In genomic region chr9:98086461-98086860, GRCh38 we compare ENCODE assay signal across 16 cellular contexts. TPM values are rescaled to one million over a fixed set of nuclear protein-coding genes. Genes with fewer than 3 reads are reported as not detected.
DNase-seq lines count a peak whose midpoint lies in the region; ATAC-seq and TF ChIP-seq lines count a peak whose summit lies in the region.
"Had no signal": no experiment of that assay in that cellular context is flagged by ENCODE, and none has a peak within 500 bp of the region (broad histone marks: within the 10 kb centered on the region; RNA-seq: fewer than 3 reads in every experiment).

No MANE protein-coding gene starts in this region.

- no peak overlapping the region for H3K56ac ChIP-seq in mesendoderm (ENCODE audit: low read length)

- H2AK5ac ChIP-seq in mesendoderm (ENCODE audit: low read length): no peak overlapping the region

- H3F3A ChIP-seq in smooth muscle cell (ENCODE audit: low read depth): peaks cover 9% of the 10 kb centered on the region

- no peak overlapping the region for H2AFZ ChIP-seq in smooth muscle cell (ENCODE audit: low read depth)

- H2BK5ac ChIP-seq in mesendoderm (ENCODE audit: low read length): no peak overlapping the region

- no peak for TF ChIP-seq CTCF in smooth muscle cell (IDR thresholded peaks at IDR 0.05; ENCODE audit: borderline replicate concordance, insufficient read depth, poor library complexity, severe bottlenecking)

- H3K18ac ChIP-seq in mesendoderm (ENCODE audit: low read length): no peak overlapping the region

- H3K4me3 Mint-ChIP-seq in CD8-positive, alpha-beta memory T cell: peak overlapping the region in 1 of 7 donors; percentile 72
- H3K4me3 Mint-ChIP-seq in activated CD8-positive, alpha-beta T cell treated with anti-CD3 and anti-CD28 coated beads, Interleukin-2, amount 10 ng/mL, durations not matched to agents 7 days and 5 days: no peak overlapping the region
- H3K4me3 Mint-ChIP-seq: mesothelial cell of epicardium had no signal

- H3K79me2 ChIP-seq in mesendoderm (ENCODE audit: control insufficient read depth, insufficient read depth, low read length) (no peaks in the 10 kb centered on the region), smooth muscle cell (ENCODE audit: low read depth) (no peaks in the 10 kb centered on the region)

- H2BK120ac ChIP-seq in mesendoderm (ENCODE audit: low read depth, low read length): no peak overlapping the region

- H3K23ac ChIP-seq in mesendoderm (ENCODE audit: low read length): no peak overlapping the region

- H3K4me3 ChIP-seq in BLaER1 treated with 17β-estradiol and CSF1 and Interleukin-3, amounts not matched to agents 10 nM and 100 nM: no peak overlapping the region
- H3K4me3 ChIP-seq in CD8-positive, alpha-beta memory T cell (ENCODE audit: low read length): no peak overlapping the region
- H3K4me3 ChIP-seq in mesendoderm (ENCODE audit: low read length) (no peak overlapping the region), smooth muscle cell (no peak overlapping the region), HAP-1 (no peak overlapping the region), MG63 (no peak overlapping the region)
- H3K4me3 ChIP-seq: pancreas, SJSA1 had no signal

- no CpG with 5 or more reads among the region's 4 CpGs for WGBS in mesendoderm (ENCODE audit: extremely low coverage, insufficient coverage, low lambda C conversion rate)
- 81% methylated on average over 4 of the region's 4 CpGs for WGBS in smooth muscle cell (ENCODE audit: low lambda C conversion rate)

- peaks cover 15 to 28% (median 21%) of the 10 kb centered on the region in 10 experiments for H3K4me1 ChIP-seq in BLaER1 treated with 17β-estradiol and CSF1 and Interleukin-3, amounts not matched to agents 10 nM and 100 nM
- H3K4me1 ChIP-seq in CD8-positive, alpha-beta memory T cell (ENCODE audit: insufficient read depth, low read length): peaks cover 15% of the 10 kb centered on the region
- H3K4me1 ChIP-seq in mesendoderm (ENCODE audit: control insufficient read depth, low read depth, low read length) (no peaks in the 10 kb centered on the region), smooth muscle cell (ENCODE audit: low read depth) (peaks cover under 1% of the 10 kb centered on the region), HAP-1 (peaks cover 7% of the 10 kb centered on the region; the same call in 1 of the 2 replicates)
- H3K4me1 ChIP-seq: pancreas, SJSA1 had no signal

- in situ Hi-C loops in HAP-1 (cut with MboI; ENCODE audit: low sequenced_read_pairs): no loop called here

- H3K4me2 ChIP-seq in BLaER1 treated with 17β-estradiol and CSF1 and Interleukin-3, amounts not matched to agents 10 nM and 100 nM: peak overlapping the region in 8 of 11 experiments; percentile 4 to 66 (median 46); a peak in 12 of 22 replicates
- H3K4me2 ChIP-seq in mesendoderm (ENCODE audit: low read length): no peak overlapping the region
- no peak overlapping the region for H3K4me2 ChIP-seq in smooth muscle cell

- no peaks in the 10 kb centered on the region for H3K79me1 ChIP-seq in mesendoderm (ENCODE audit: low read length)

- no peak overlapping the region for H2BK15ac ChIP-seq in mesendoderm (replicated peaks; ENCODE audit: low read depth)

- peak overlapping the region; percentile 29 for H4K8ac ChIP-seq in mesendoderm (ENCODE audit: low read depth, low read length)

- CTCF ChIA-PET in CD8-positive, alpha-beta memory T cell (lab: Charles Lee): interaction anchor here (1.1 kb wide), 1 partner anchor 12 kb away, joined by 3 read pairs; no protein-coding TSS in a partner anchor
- CTCF ChIA-PET in activated CD8-positive, alpha-beta T cell treated with anti-CD3 and anti-CD28 coated beads, Interleukin-2, amount 10 ng/mL, durations not matched to agents 7 days and 5 days (lab: Charles Lee): interaction anchor here (1.1 kb wide), 1 partner anchor 13 kb away, joined by 3 read pairs; no protein-coding TSS in a partner anchor

- no peaks in the 10 kb centered on the region for H3K27me3 Mint-ChIP-seq in CD8-positive, alpha-beta memory T cell
- H3K27me3 Mint-ChIP-seq in activated CD8-positive, alpha-beta T cell treated with anti-CD3 and anti-CD28 coated beads, Interleukin-2, amount 10 ng/mL, durations not matched to agents 7 days and 5 days (ENCODE audit: low read depth): no peaks in the 10 kb centered on the region

- H4K5ac ChIP-seq in mesendoderm (ENCODE audit: low read length): no peak overlapping the region

- H3K4ac ChIP-seq in mesendoderm (ENCODE audit: low read depth, low read length): no peak overlapping the region

- ATAC-seq in activated CD8-positive, alpha-beta T cell treated with anti-CD3 and anti-CD28 coated beads, Interleukin-2, amount 10 ng/mL, durations not matched to agents 7 days and 5 days: no peak

- no peaks in the 10 kb centered on the region for H3K27me3 ChIP-seq in BLaER1 treated with 17β-estradiol and CSF1 and Interleukin-3, amounts not matched to agents 10 nM and 100 nM
- H3K27me3 ChIP-seq in CD8-positive, alpha-beta memory T cell (ENCODE audit: insufficient read depth, low read length, poor library complexity, severe bottlenecking): no peaks in the 10 kb centered on the region
- no peaks in the 10 kb centered on the region for H3K27me3 ChIP-seq in mesendoderm (ENCODE audit: insufficient read depth, low read length, poor library complexity)
- H3K27me3 ChIP-seq in smooth muscle cell (ENCODE audit: low read depth): peaks cover 14% of the 10 kb centered on the region
- no peaks in the 10 kb centered on the region for H3K27me3 ChIP-seq in HAP-1 (ENCODE audit: low read depth)
- no peaks in the 10 kb centered on the region for H3K27me3 ChIP-seq in MG63
- H3K27me3 ChIP-seq: pancreas, SJSA1 had no signal

- H3K27ac Mint-ChIP-seq in CD8-positive, alpha-beta memory T cell: peak overlapping the region in 7 of 8 donors; percentile 1 to 91 (median 76)
- peak overlapping the region; percentile 48 for H3K27ac Mint-ChIP-seq in activated CD8-positive, alpha-beta T cell treated with anti-CD3 and anti-CD28 coated beads, Interleukin-2, amount 10 ng/mL, durations not matched to agents 7 days and 5 days
- H3K27ac Mint-ChIP-seq: mesothelial cell of epicardium had no signal

- DNase-seq in CD8-positive, alpha-beta memory T cell: no peak
- DNase-seq in activated CD8-positive, alpha-beta T cell treated with anti-CD3 and anti-CD28 coated beads, Interleukin-2, amount 10 ng/mL, durations not matched to agents 7 days and 5 days: no peak
- no peak for DNase-seq in mesendoderm
- DNase-seq in cerebellum (ENCODE audit: low spot score): no peak
- DNase-seq in smooth muscle cell (lab: John Stamatoyannopoulos, UW; ENCODE audit: unreplicated experiment): no peak
- DNase-seq in HAP-1 (ENCODE audit: low spot score in 2 of 2): no peak
- no peak for DNase-seq in MG63
- DNase-seq: anterior cingulate cortex; cortex of kidney; heart right ventricle; kidney; pancreas; stimulated activated naive CD4-positive, alpha-beta T cell treated with Interleukin-2 at 50 U/mL for 16 hours had no signal

- no peak overlapping the region; a peak in 1 of 22 replicates for H3K27ac ChIP-seq in BLaER1 treated with 17β-estradiol and CSF1 and Interleukin-3, amounts not matched to agents 10 nM and 100 nM
- H3K27ac ChIP-seq in CD8-positive, alpha-beta memory T cell (ENCODE audit: low read depth, low read length): no peak overlapping the region
- H3K27ac ChIP-seq in mesendoderm (ENCODE audit: low read depth, low read length) (no peak overlapping the region), smooth muscle cell (ENCODE audit: low read depth) (no peak overlapping the region)
- H3K27ac ChIP-seq: heart right ventricle, pancreas, SJSA1 had no signal

- H4K20me1 ChIP-seq in BLaER1 treated with 17β-estradiol and CSF1 and Interleukin-3, amounts not matched to agents 10 nM and 100 nM: peaks cover 0 to 48% (median 0%) of the 10 kb centered on the region in 11 experiments; a peak in 4 of 22 replicates
- H4K20me1 ChIP-seq in smooth muscle cell (ENCODE audit: low read depth): no peaks in the 10 kb centered on the region

- H3K4me1 Mint-ChIP-seq in CD8-positive, alpha-beta memory T cell: peaks cover 25 to 64% (median 61%) of the 10 kb centered on the region in 3 donors
- peaks cover 22% of the 10 kb centered on the region for H3K4me1 Mint-ChIP-seq in activated CD8-positive, alpha-beta T cell treated with anti-CD3 and anti-CD28 coated beads, Interleukin-2, amount 10 ng/mL, durations not matched to agents 7 days and 5 days (ENCODE audit: low read depth)

- peaks cover 39 to 89% (median 53%) of the 10 kb centered on the region in 11 experiments for H3K36me3 ChIP-seq in BLaER1 treated with 17β-estradiol and CSF1 and Interleukin-3, amounts not matched to agents 10 nM and 100 nM
- H3K36me3 ChIP-seq in CD8-positive, alpha-beta memory T cell (ENCODE audit: insufficient read depth, low read length): peaks cover 19% of the 10 kb centered on the region
- peaks cover 1% of the 10 kb centered on the region for H3K36me3 ChIP-seq in mesendoderm (ENCODE audit: control insufficient read depth, insufficient read depth, low read length)
- H3K36me3 ChIP-seq in smooth muscle cell (ENCODE audit: low read depth): no peaks in the 10 kb centered on the region
- peaks cover 43% of the 10 kb centered on the region for H3K36me3 ChIP-seq in HAP-1 (replicated peaks)
- H3K36me3 ChIP-seq in MG63: peaks cover 45% of the 10 kb centered on the region

- POLR2A ChIA-PET in CD8-positive, alpha-beta memory T cell (lab: Charles Lee): interaction anchor here (1.1 kb wide), 1 partner anchor 15 kb away, joined by 4 read pairs; no protein-coding TSS in a partner anchor
- POLR2A ChIA-PET in activated CD8-positive, alpha-beta T cell treated with anti-CD3 and anti-CD28 coated beads, Interleukin-2, amount 10 ng/mL, durations not matched to agents 7 days and 5 days (lab: Charles Lee): interaction anchor here (0.6 to 1.6 kb wide), 3 partner anchors 9 to 32 kb away, joined by 3 to 4 read pairs (median 4); no protein-coding TSS in a partner anchor

- H3K9me3 ChIP-seq in BLaER1 treated with 17β-estradiol and CSF1 and Interleukin-3, amounts not matched to agents 10 nM and 100 nM (replicated peaks in 1 of 11): peaks cover 0 to 8% (median 0%) of the 10 kb centered on the region in 11 experiments; a peak in 4 of 22 replicates
- H3K9me3 ChIP-seq in CD8-positive, alpha-beta memory T cell (ENCODE audit: low read length): no peaks in the 10 kb centered on the region
- no peaks in the 10 kb centered on the region for H3K9me3 ChIP-seq in smooth muscle cell (replicated peaks; ENCODE audit: low read depth)
- no peaks in the 10 kb centered on the region for H3K9me3 ChIP-seq in HAP-1
- H3K9me3 ChIP-seq in MG63: no peaks in the 10 kb centered on the region
- H3K9me3 ChIP-seq: heart right ventricle, pancreas, SJSA1 had no signal

- H3K36me3 Mint-ChIP-seq in CD8-positive, alpha-beta memory T cell: peaks cover 9 to 84% (median 20%) of the 10 kb centered on the region in 3 donors
- H3K36me3 Mint-ChIP-seq in activated CD8-positive, alpha-beta T cell treated with anti-CD3 and anti-CD28 coated beads, Interleukin-2, amount 10 ng/mL, durations not matched to agents 7 days and 5 days (ENCODE audit: low read depth): peaks cover 74% of the 10 kb centered on the region

- peak overlapping the region in 1 of 11 experiments; percentile 21; a peak in 1 of 22 replicates for H3K9ac ChIP-seq in BLaER1 treated with 17β-estradiol and CSF1 and Interleukin-3, amounts not matched to agents 10 nM and 100 nM
- no peak overlapping the region for H3K9ac ChIP-seq in mesendoderm (ENCODE audit: low read length)
- no peak overlapping the region for H3K9ac ChIP-seq in smooth muscle cell (ENCODE audit: low read depth)

- no peaks in the 10 kb centered on the region for H3K9me3 Mint-ChIP-seq in CD8-positive, alpha-beta memory T cell
- H3K9me3 Mint-ChIP-seq in activated CD8-positive, alpha-beta T cell treated with anti-CD3 and anti-CD28 coated beads, Interleukin-2, amount 10 ng/mL, durations not matched to agents 7 days and 5 days (ENCODE audit: insufficient read depth): no peaks in the 10 kb centered on the region
- H3K9me3 Mint-ChIP-seq: mesothelial cell of epicardium had no signal

RNA-seq across cellular contexts. Expression of gene NANS, which starts 29.9 kb away (rescaled TPM):
- 10 to 100 TPM; 33.2 to 34.8 TPM for total RNA-seq in CD8-positive, alpha-beta memory T cell
- 29.3 TPM for polyA plus RNA-seq in CD8-positive, alpha-beta memory T cell
- 10 to 100 TPM; 45.5 to 46.6 TPM for total RNA-seq in activated CD8-positive, alpha-beta T cell treated with anti-CD3 and anti-CD28 coated beads, Interleukin-2, amount 10 ng/mL, durations not matched to agents 7 days and 5 days
- 82.6 TPM for polyA plus RNA-seq in mesendoderm (2013, experiment 1 of 2)
- 83.9 TPM for polyA plus RNA-seq in mesendoderm (2013, experiment 2 of 2)
- 11.6 TPM for total RNA-seq in cerebellum
- 59.4 and 73.6 TPM in 2 replicates for total RNA-seq in smooth muscle cell
- 106 and 117 TPM in 2 replicates for polyA plus RNA-seq in smooth muscle cell
- 164 and 230 TPM in 2 replicates for total RNA-seq in MG63 (2014; rRNA removed; shearing (Covaris generic); ENCODE audit: low replicate concordance)

RNA-seq across cellular contexts. Expression of gene TRIM14, which starts 32.6 kb away (rescaled TPM):
- total RNA-seq in CD8-positive, alpha-beta memory T cell: 10 to 100 TPM; 46.2 to 52.1 TPM
- polyA plus RNA-seq in CD8-positive, alpha-beta memory T cell: 92.5 TPM
- 10 to 100 TPM; 85.2 to 90.5 TPM for total RNA-seq in activated CD8-positive, alpha-beta T cell treated with anti-CD3 and anti-CD28 coated beads, Interleukin-2, amount 10 ng/mL, durations not matched to agents 7 days and 5 days
- 7.3 TPM for polyA plus RNA-seq in mesendoderm (2013, experiment 1 of 2)
- 7.3 TPM for polyA plus RNA-seq in mesendoderm (2013, experiment 2 of 2)
- 2.6 TPM for total RNA-seq in cerebellum
- total RNA-seq in smooth muscle cell: 0.40 and 1.2 TPM in 2 replicates
- 2.5 and 3.0 TPM in 2 replicates for polyA plus RNA-seq in smooth muscle cell
- 4.2 and 10.5 TPM in 2 replicates for total RNA-seq in MG63 (2014; rRNA removed; shearing (Covaris generic); ENCODE audit: low replicate concordance)

Comparison
In these comparisons a context has a peak if more than half of its experiments do, and no peak if none do; other contexts are left out.
1. H3K4me2 ChIP-seq: peak in BLaER1 treated with 17β-estradiol and CSF1 and Interleukin-3, amounts not matched to agents 10 nM and 100 nM (8 of 11); none in mesendoderm (single experiment) and smooth muscle cell (single experiment).